Comparison of ENCODE assay signal across 5 cellular contexts in the genomic region with DNA sequence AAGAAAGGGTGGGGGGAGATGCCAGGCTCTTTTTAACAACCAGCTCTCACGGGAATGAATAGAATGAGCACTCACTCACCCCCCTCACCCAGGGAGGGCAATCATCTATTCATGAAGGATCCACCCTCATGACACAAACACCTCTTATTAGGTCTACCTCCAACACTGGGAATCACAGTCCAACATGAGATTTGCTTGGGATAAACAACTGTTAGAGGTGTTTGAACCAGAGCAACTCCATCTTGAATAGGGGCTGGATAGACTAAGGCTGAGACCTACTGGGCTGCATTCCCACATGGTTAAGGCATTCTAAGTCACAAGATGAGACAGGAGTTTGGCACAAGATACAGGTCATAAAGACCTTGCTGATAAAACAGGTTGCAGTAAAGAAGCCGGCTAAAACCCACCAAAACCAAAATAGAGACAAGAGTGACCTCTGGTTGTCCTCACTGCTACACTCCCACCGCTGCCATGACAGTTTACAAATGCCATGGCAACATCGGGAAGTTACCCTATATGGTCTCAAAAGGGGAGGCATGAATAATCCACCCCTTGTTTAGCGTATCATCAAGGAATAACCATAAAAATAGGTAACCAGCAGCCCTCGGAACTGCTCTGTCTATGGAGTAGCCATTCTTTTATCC. TPM values are rescaled to one million over a fixed set of nuclear protein-coding genes. Genes with fewer than 3 reads are reported as not detected.
"Had no signal": no experiment of that assay in that cellular context is flagged by ENCODE, and none has a peak within 500 bp of the region (broad histone marks: within the 10 kb centered on the region; RNA-seq: fewer than 3 reads in every experiment).

No MANE protein-coding gene starts in this region.

RNA-seq across cellular contexts. Expression of a gene that starts 27.9 kb away (rescaled TPM):
- total RNA-seq: frontal cortex had no signal

RNA-seq across cellular contexts. Expression of a gene that starts 56.9 kb away (rescaled TPM):
- total RNA-seq: ascending aorta, cardiac muscle cell, endodermal cell, fibroblast of lung, frontal cortex had no signal
- polyA plus RNA-seq: cardiac muscle cell, fibroblast of lung had no signal
